ENCODE assay signal across 25 cellular contexts in genomic region chr9:117488659-117489058, GRCh38.
"Had no signal": no experiment of that assay in that cellular context is flagged by ENCODE, and none has a peak within 500 bp of the region (broad histone marks: within the 10 kb centered on the region; RNA-seq: fewer than 3 reads in every experiment).

No MANE protein-coding gene starts in this region.

- ATAC-seq: activated CD4-positive, alpha-beta T cell treated with anti-CD3 and anti-CD28 coated beads for 36 hours; activated CD4-positive, CD25-positive, alpha-beta regulatory T cell treated with anti-CD3 and anti-CD28 coated beads, Interleukin-2, amount 50 U/mL, for 24 hours; activated CD8-positive, alpha-beta T cell treated with anti-CD3 and anti-CD28 coated beads, Interleukin-2, amount 10 ng/mL, durations not matched to agents 7 days and 5 days; body of pancreas had no signal

- H3K9me3 ChIP-seq: adrenal gland, body of pancreas, breast epithelium had no signal

- H3K27me3 ChIP-seq: adrenal gland, body of pancreas had no signal

- H3K27me3 Mint-ChIP-seq: activated CD4-positive, alpha-beta T cell treated with anti-CD3 and anti-CD28 coated beads, Interleukin-2, amount 10 ng/mL, durations not matched to agents 7 days and 5 days; activated naive CD8-positive, alpha-beta T cell treated with anti-CD3 and anti-CD28 coated beads, Interleukin-2, amount 10 ng/mL, durations not matched to agents 7 days and 5 days had no signal

- H3K4me3 ChIP-seq: adrenal gland, body of pancreas, breast epithelium, SK-N-MC had no signal

- H3K4me1 Mint-ChIP-seq: activated CD4-positive, alpha-beta T cell treated with anti-CD3 and anti-CD28 coated beads for 36 hours; activated CD4-positive, alpha-beta T cell treated with anti-CD3 and anti-CD28 coated beads, Interleukin-2, amount 10 ng/mL, durations not matched to agents 7 days and 5 days; activated naive CD4-positive, alpha-beta T cell treated with anti-CD3 and anti-CD28 coated beads, Interleukin-2, amount 50 U/mL, for 24 hours; activated naive CD8-positive, alpha-beta T cell treated with anti-CD3 and anti-CD28 coated beads, Interleukin-2, amount 10 ng/mL, durations not matched to agents 7 days and 5 days had no signal

- DNase-seq: activated CD4-positive, alpha-beta T cell treated with anti-CD3 and anti-CD28 coated beads for 36 hours; activated CD4-positive, alpha-beta T cell treated with anti-CD3 and anti-CD28 coated beads, Interleukin-2, amount 10 ng/mL, durations not matched to agents 7 days and 5 days; activated CD4-positive, alpha-beta T cell treated with anti-CD3 and anti-CD28 coated beads, Interleukin-2, amount 50 U/mL, for 48 hours; activated CD8-positive, alpha-beta T cell treated with anti-CD3 and anti-CD28 coated beads, Interleukin-2, amount 10 ng/mL, durations not matched to agents 7 days and 5 days; activated gamma-delta T cell; activated naive CD4-positive, alpha-beta T cell treated with Interleukin-2 at 50 U/mL for 16 hours; activated naive CD8-positive, alpha-beta T cell treated with anti-CD3 and anti-CD28 coated beads, Interleukin-2, amount 10 ng/mL, durations not matched to agents 7 days and 5 days; activated T-cell treated with anti-CD3 and anti-CD28 coated beads, Interleukin-2, amount 50 U/mL, for 24 hours; adrenal gland; body of pancreas; Karpas-422; KBM-7; NCI-H1436; NCI-H1930; NCI-H2081 treated with DMSO at 0.1 percent for 48 hours; NCI-H226; NCI-H446 treated with DMSO at 0.1 percent for 48 hours; Right ventricle myocardium superior; T1000 had no signal

- H3K27ac ChIP-seq: adrenal gland, breast epithelium, SK-N-MC had no signal

- H3K4me1 ChIP-seq: adrenal gland, breast epithelium had no signal

- H3K27ac Mint-ChIP-seq: activated CD4-positive, alpha-beta T cell treated with anti-CD3 and anti-CD28 coated beads for 36 hours; activated CD4-positive, alpha-beta T cell treated with anti-CD3 and anti-CD28 coated beads, Interleukin-2, amount 10 ng/mL, durations not matched to agents 7 days and 5 days; activated CD8-positive, alpha-beta T cell treated with anti-CD3 and anti-CD28 coated beads, Interleukin-2, amount 10 ng/mL, durations not matched to agents 7 days and 5 days; activated naive CD4-positive, alpha-beta T cell treated with anti-CD3 and anti-CD28 coated beads, Interleukin-2, amount 50 U/mL, for 24 hours; activated naive CD8-positive, alpha-beta T cell treated with anti-CD3 and anti-CD28 coated beads, Interleukin-2, amount 10 ng/mL, durations not matched to agents 7 days and 5 days; activated T-cell treated with anti-CD3 and anti-CD28 coated beads, Interleukin-2, amount 50 U/mL, for 24 hours; activated T-helper 2 cell treated with anti-CD3 and anti-CD28 coated beads, Interferon-gamma antibody, Interleukin-2, Interleukin-4, amounts not matched to agents 10 μg/mL and 5 μg/mL and 100 μg/mL, durations not matched to agents 14 hours and 24 hours and 36 hours; WTC11 had no signal

- H3K9me3 Mint-ChIP-seq: activated CD4-positive, alpha-beta T cell treated with anti-CD3 and anti-CD28 coated beads, Interleukin-2, amount 10 ng/mL, durations not matched to agents 7 days and 5 days; activated naive CD8-positive, alpha-beta T cell treated with anti-CD3 and anti-CD28 coated beads, Interleukin-2, amount 10 ng/mL, durations not matched to agents 7 days and 5 days; activated T-helper 2 cell treated with anti-CD3 and anti-CD28 coated beads, Interferon-gamma antibody, Interleukin-2, Interleukin-4, amounts not matched to agents 10 μg/mL and 5 μg/mL and 100 μg/mL, durations not matched to agents 14 hours and 24 hours and 36 hours; WTC11 had no signal

- H3K36me3 Mint-ChIP-seq: activated naive CD4-positive, alpha-beta T cell treated with anti-CD3 and anti-CD28 coated beads, Interleukin-2, amount 50 U/mL, for 24 hours; activated naive CD8-positive, alpha-beta T cell treated with anti-CD3 and anti-CD28 coated beads, Interleukin-2, amount 10 ng/mL, durations not matched to agents 7 days and 5 days; WTC11 had no signal

- H3K36me3 ChIP-seq: adrenal gland, breast epithelium had no signal

- H3K4me3 Mint-ChIP-seq: activated CD4-positive, alpha-beta T cell treated with anti-CD3 and anti-CD28 coated beads for 36 hours; activated CD4-positive, alpha-beta T cell treated with anti-CD3 and anti-CD28 coated beads, Interleukin-2, amount 10 ng/mL, durations not matched to agents 7 days and 5 days; activated CD8-positive, alpha-beta T cell treated with anti-CD3 and anti-CD28 coated beads, Interleukin-2, amount 10 ng/mL, durations not matched to agents 7 days and 5 days; activated naive CD4-positive, alpha-beta T cell treated with anti-CD3 and anti-CD28 coated beads, Interleukin-2, amount 50 U/mL, for 24 hours; activated naive CD8-positive, alpha-beta T cell treated with anti-CD3 and anti-CD28 coated beads, Interleukin-2, amount 10 ng/mL, durations not matched to agents 7 days and 5 days; activated T-cell treated with anti-CD3 and anti-CD28 coated beads, Interleukin-2, amount 50 U/mL, for 24 hours; WTC11 had no signal
